14 cellular contexts compared by ENCODE assay signal in genomic region chr11:1689250-1690166, GRCh38. TPM values are rescaled to one million over a fixed set of nuclear protein-coding genes. Genes with fewer than 3 reads are reported as not detected.
"Had no signal": no experiment of that assay in that cellular context is flagged by ENCODE, and none has a peak within 500 bp of the region (broad histone marks: within the 10 kb centered on the region; RNA-seq: fewer than 3 reads in every experiment).

No MANE protein-coding gene starts in this region.

RNA-seq across cellular contexts. Expression of gene KRTAP5-6, which starts 7.5 kb away (rescaled TPM):
- total RNA-seq: cardiac muscle cell, esophagus squamous epithelium, gastroesophageal sphincter, lower lobe of right lung, neural crest cell, occipital lobe, psoas muscle, sciatic nerve, skeletal muscle tissue, spleen, temporal lobe, upper lobe of right lung, vagina had no signal
- polyA plus RNA-seq: cardiac muscle cell, psoas muscle, spleen had no signal

RNA-seq across cellular contexts. Expression of gene KRTAP5-5, which starts 59.9 kb away (rescaled TPM):
- total RNA-seq: cardiac muscle cell, dermis microvascular lymphatic vessel endothelial cell, esophagus squamous epithelium, gastroesophageal sphincter, lower lobe of right lung, neural crest cell, occipital lobe, psoas muscle, sciatic nerve, skeletal muscle tissue, spleen, temporal lobe, upper lobe of right lung, vagina had no signal
- polyA plus RNA-seq: cardiac muscle cell, psoas muscle, spleen had no signal
